Comparison of ENCODE assay signal across 9 cellular contexts in genomic region chr1:31705080-31705866, GRCh38. TPM values are rescaled to one million over a fixed set of nuclear protein-coding genes. Genes with fewer than 3 reads are reported as not detected.
DNase-seq lines count a peak whose midpoint lies in the region; ATAC-seq and TF ChIP-seq lines count a peak whose summit lies in the region.
"Had no signal": no experiment of that assay in that cellular context is flagged by ENCODE, and none has a peak within 500 bp of the region (broad histone marks: within the 10 kb centered on the region; RNA-seq: fewer than 3 reads in every experiment).

No MANE protein-coding gene starts in this region.

- H3K36me3 Mint-ChIP-seq in activated CD4-positive, alpha-beta memory T cell treated with anti-CD3 and anti-CD28 coated beads, Interleukin-2, amount 10 ng/mL, durations not matched to agents 7 days and 5 days (ENCODE audit: low read depth): no peaks in the 10 kb centered on the region
- H3K36me3 Mint-ChIP-seq in endothelial cell (ENCODE audit: low read depth, unreplicated experiment): peaks cover 5% of the 10 kb centered on the region

- H3K4me1 ChIP-seq in HUES48 (ENCODE audit: control insufficient read depth, insufficient read depth, low read length): peaks cover 35% of the 10 kb centered on the region
- H3K4me1 ChIP-seq in muscle layer of duodenum (ENCODE audit: control insufficient read depth in 1 of 2, insufficient read depth in 2 of 2, low read length in 2 of 2): peaks cover 15 to 52% of the 10 kb centered on the region in 2 donors

- H3K27ac ChIP-seq in HUES48 (ENCODE audit: low read depth, low read length) (peak overlapping the region; percentile 71), muscle layer of duodenum (ENCODE audit: low read length) (peak overlapping the region; percentile 70)

- H3K27ac Mint-ChIP-seq in activated CD4-positive, alpha-beta memory T cell treated with anti-CD3 and anti-CD28 coated beads, Interleukin-2, amount 10 ng/mL, durations not matched to agents 7 days and 5 days: no peak overlapping the region
- H3K27ac Mint-ChIP-seq in endothelial cell (ENCODE audit: unreplicated experiment): no peak overlapping the region
- H3K27ac Mint-ChIP-seq: stimulated activated naive CD8-positive, alpha-beta T cell treated with anti-CD3 and anti-CD28 coated beads, Interleukin-15, Interleukin-2, amounts not matched to agents 100 ng/mL and 50 ng/mL, for 24 hours had no signal

- peaks cover 42% of the 10 kb centered on the region for H3K4me1 Mint-ChIP-seq in activated CD4-positive, alpha-beta memory T cell treated with anti-CD3 and anti-CD28 coated beads, Interleukin-2, amount 10 ng/mL, durations not matched to agents 7 days and 5 days
- peaks cover 11% of the 10 kb centered on the region for H3K4me1 Mint-ChIP-seq in endothelial cell (ENCODE audit: unreplicated experiment)

- H3K9me3 Mint-ChIP-seq in activated CD4-positive, alpha-beta memory T cell treated with anti-CD3 and anti-CD28 coated beads, Interleukin-2, amount 10 ng/mL, durations not matched to agents 7 days and 5 days: no peaks in the 10 kb centered on the region
- H3K9me3 Mint-ChIP-seq in endothelial cell (ENCODE audit: unreplicated experiment): no peaks in the 10 kb centered on the region
- H3K9me3 Mint-ChIP-seq: stimulated activated naive CD8-positive, alpha-beta T cell treated with anti-CD3 and anti-CD28 coated beads, Interleukin-15, Interleukin-2, amounts not matched to agents 100 ng/mL and 50 ng/mL, for 24 hours had no signal

- TF ChIP-seq CTCF in endothelial cell (IDR thresholded peaks at IDR 0.05; ENCODE audit: unreplicated experiment): no peak

- no peaks in the 10 kb centered on the region for H3K36me3 ChIP-seq in HUES48 (ENCODE audit: control insufficient read depth, insufficient read depth, low read length)
- no peaks in the 10 kb centered on the region for H3K36me3 ChIP-seq in muscle layer of duodenum (ENCODE audit: control insufficient read depth in 1 of 2, insufficient read depth in 2 of 2, low read length in 2 of 2)

- POLR2A ChIA-PET in activated CD4-positive, alpha-beta memory T cell treated with anti-CD3 and anti-CD28 coated beads, Interleukin-2, amount 10 ng/mL, durations not matched to agents 7 days and 5 days (lab: Charles Lee): interaction anchor here (1.0 to 1.4 kb wide), 5 partner anchors 35 to 367 kb away, joined by 3 to 4 read pairs (median 3); partner anchors contain the start of genes KHDRBS1, PEF1 and TMEM39B

- H3K9ac ChIP-seq in HUES48 (ENCODE audit: low read depth, low read length): peak overlapping the region; percentile 24

- H3K4me3 ChIP-seq in HUES48 (ENCODE audit: low read depth, low read length): peak overlapping the region; percentile 62
- H3K4me3 ChIP-seq in muscle layer of duodenum (ENCODE audit: low read depth in 1 of 2, low read length in 2 of 2): peak overlapping the region in 1 of 2 donors; percentile 46

- CTCF ChIA-PET in activated CD4-positive, alpha-beta memory T cell treated with anti-CD3 and anti-CD28 coated beads, Interleukin-2, amount 10 ng/mL, durations not matched to agents 7 days and 5 days (lab: Charles Lee): interaction anchor here (0.6 to 2.2 kb wide), 4 partner anchors 11 to 84 kb away, joined by 4 to 10 read pairs (median 6); no protein-coding TSS in a partner anchor

- H3K4me3 Mint-ChIP-seq in activated CD4-positive, alpha-beta memory T cell treated with anti-CD3 and anti-CD28 coated beads, Interleukin-2, amount 10 ng/mL, durations not matched to agents 7 days and 5 days: no peak overlapping the region
- H3K4me3 Mint-ChIP-seq in endothelial cell (ENCODE audit: unreplicated experiment): no peak overlapping the region
- H3K4me3 Mint-ChIP-seq: stimulated activated naive CD8-positive, alpha-beta T cell treated with anti-CD3 and anti-CD28 coated beads, Interleukin-15, Interleukin-2, amounts not matched to agents 100 ng/mL and 50 ng/mL, for 24 hours had no signal

- H3K9me3 ChIP-seq in HUES48 (ENCODE audit: control insufficient read depth, insufficient read depth, low read length) (no peaks in the 10 kb centered on the region), muscle layer of duodenum (ENCODE audit: control insufficient read depth in 1 of 2, low read length in 2 of 2) (no peaks in the 10 kb centered on the region)

- H3K27me3 ChIP-seq in HUES48 (ENCODE audit: control insufficient read depth, insufficient read depth, low read length) (no peaks in the 10 kb centered on the region), muscle layer of duodenum (ENCODE audit: low read depth, low read length) (peaks cover 3% of the 10 kb centered on the region)

- ATAC-seq in stimulated activated naive CD8-positive, alpha-beta T cell treated with anti-CD3 and anti-CD28 coated beads, Interleukin-15, Interleukin-2, amounts not matched to agents 100 U/mL and 50 U/mL, for 24 hours: peak; percentile 85
- ATAC-seq in GM21825 (IDR thresholded peaks at IDR 0.05; ENCODE audit: unreplicated experiment): no peak

- H3K27me3 Mint-ChIP-seq in activated CD4-positive, alpha-beta memory T cell treated with anti-CD3 and anti-CD28 coated beads, Interleukin-2, amount 10 ng/mL, durations not matched to agents 7 days and 5 days: peaks cover 46% of the 10 kb centered on the region
- peaks cover 13% of the 10 kb centered on the region for H3K27me3 Mint-ChIP-seq in endothelial cell (ENCODE audit: unreplicated experiment)

- DNase-seq in AG20443 (ENCODE audit: low spot score): peak; percentile 67
- peak; percentile 82 for DNase-seq in activated CD4-positive, alpha-beta memory T cell treated with anti-CD3 and anti-CD28 coated beads, Interleukin-2, amount 10 ng/mL, durations not matched to agents 7 days and 5 days
- peak; percentile 28 for DNase-seq in endothelial cell (ENCODE audit: low spot score)
- DNase-seq in stimulated activated naive CD8-positive, alpha-beta T cell treated with anti-CD3 and anti-CD28 coated beads, Interleukin-15, Interleukin-2, amounts not matched to agents 100 U/mL and 50 U/mL, for 24 hours: peak; percentile 87
- DNase-seq in SKM-1 treated with dmso at 0.1 percent for 144 hours (lab: John Stamatoyannopoulos, UW; ENCODE audit: unreplicated experiment): no peak

RNA-seq across cellular contexts. Expression of gene COL16A1, which starts 1.5 kb away (rescaled TPM):
- total RNA-seq in activated CD4-positive, alpha-beta memory T cell treated with anti-CD3 and anti-CD28 coated beads, Interleukin-2, amount 10 ng/mL, durations not matched to agents 7 days and 5 days: not detected
- 5.3 TPM for total RNA-seq in endothelial cell (ENCODE audit: unreplicated experiment)

RNA-seq across cellular contexts. Expression of gene ADGRB2, which starts 58.9 kb away (rescaled TPM):
- total RNA-seq in activated CD4-positive, alpha-beta memory T cell treated with anti-CD3 and anti-CD28 coated beads, Interleukin-2, amount 10 ng/mL, durations not matched to agents 7 days and 5 days: under 1 TPM; 0.68 to 0.81 TPM
- total RNA-seq in endothelial cell (ENCODE audit: unreplicated experiment): 0.44 TPM
